In the genomic region with DNA sequence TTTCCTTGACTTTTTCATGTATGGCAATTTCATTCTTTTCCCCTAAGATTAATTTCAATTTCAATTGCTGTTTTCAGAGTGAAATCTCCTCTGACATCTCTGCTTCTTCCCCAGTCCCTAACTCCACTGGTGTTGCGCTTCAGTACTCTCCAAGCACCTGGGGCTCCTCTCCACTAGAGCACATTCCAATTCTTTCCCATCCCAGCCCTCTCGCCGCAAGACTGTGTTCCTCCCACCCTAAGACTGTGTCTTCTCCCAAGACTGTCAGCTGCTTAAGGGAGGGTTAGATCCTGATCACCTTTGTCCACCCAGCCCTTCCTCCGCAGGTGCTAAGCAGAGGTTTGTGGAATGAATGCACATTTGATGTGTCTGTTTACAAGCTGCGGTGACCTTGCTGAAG, we compare ENCODE assay signal across 19 cellular contexts.
DNase-seq lines count a peak whose midpoint lies in the region; ATAC-seq and TF ChIP-seq lines count a peak whose summit lies in the region.
"Had no signal": no experiment of that assay in that cellular context is flagged by ENCODE, and none has a peak within 500 bp of the region (broad histone marks: within the 10 kb centered on the region; RNA-seq: fewer than 3 reads in every experiment).

No MANE protein-coding gene starts in this region.

- H2AFZ ChIP-seq in GM23338: peak overlapping the region; percentile 66; the same call in 1 of the 2 replicates

- peak overlapping the region; percentile 6; the same call in 1 of the 2 replicates for H3K4me2 ChIP-seq in GM23338
- H3K4me2 ChIP-seq: BLaER1 treated with 17β-estradiol and CSF1 and Interleukin-3, amounts not matched to agents 10 nM and 100 nM had no signal

- H3K27ac Mint-ChIP-seq in GM23338 (no peak overlapping the region), glutamatergic neuron (ENCODE audit: unreplicated experiment) (no peak overlapping the region), nephron progenitor cell (no peak overlapping the region)
- H3K27ac Mint-ChIP-seq in naive thymus-derived CD4-positive, alpha-beta T cell: no peak overlapping the region
- H3K27ac Mint-ChIP-seq: B cell; CD4-positive, CD25-positive, alpha-beta regulatory T cell; CD8-positive, alpha-beta memory T cell; IgD-negative memory B cell had no signal

- H3K4me1 Mint-ChIP-seq in GM23338 (peaks cover 24% of the 10 kb centered on the region), glutamatergic neuron (ENCODE audit: low read depth, unreplicated experiment) (peaks cover 3% of the 10 kb centered on the region), nephron progenitor cell (peaks cover 7% of the 10 kb centered on the region)
- H3K4me1 Mint-ChIP-seq in naive thymus-derived CD4-positive, alpha-beta T cell: no peaks in the 10 kb centered on the region
- H3K4me1 Mint-ChIP-seq: CD4-positive, CD25-positive, alpha-beta regulatory T cell; CD8-positive, alpha-beta memory T cell had no signal

- CTCF ChIA-PET in naive thymus-derived CD4-positive, alpha-beta T cell (lab: Charles Lee): no interaction called here

- WGBS in lower leg skin, 2 donors: 87 to 88% methylated on average over 5 of the region's 5 CpGs

- ATAC-seq in GM23338: peak; percentile 79
- no peak for ATAC-seq in naive thymus-derived CD4-positive, alpha-beta T cell
- ATAC-seq: HepG2 had no signal

- no peaks in the 10 kb centered on the region for H3F3A ChIP-seq in GM23338 (replicated peaks; ENCODE audit: low read depth)

- no peaks in the 10 kb centered on the region for H3K79me2 ChIP-seq in GM23338 (replicated peaks; ENCODE audit: insufficient read depth)

- intact Hi-C loops in lower leg skin (cut with DNase I; ENCODE audit: low total_unique reads): no loop called here
- intact Hi-C loops in naive thymus-derived CD4-positive, alpha-beta T cell (cut with micrococcal nuclease): no loop called here

- TF ChIP-seq POLR2A in lower leg skin (IDR thresholded peaks at IDR 0.05): no peak

- no peaks in the 10 kb centered on the region for H3K36me3 Mint-ChIP-seq in GM23338 (ENCODE audit: low read depth)
- no peaks in the 10 kb centered on the region for H3K36me3 Mint-ChIP-seq in glutamatergic neuron (ENCODE audit: unreplicated experiment)
- H3K36me3 Mint-ChIP-seq in nephron progenitor cell (ENCODE audit: low read depth): no peaks in the 10 kb centered on the region
- H3K36me3 Mint-ChIP-seq in naive thymus-derived CD4-positive, alpha-beta T cell: no peaks in the 10 kb centered on the region
- H3K36me3 Mint-ChIP-seq: CD4-positive, CD25-positive, alpha-beta regulatory T cell; CD8-positive, alpha-beta memory T cell; IgD-negative memory B cell had no signal

- H3K9me3 ChIP-seq in naive thymus-derived CD4-positive, alpha-beta T cell (ENCODE audit: control insufficient read depth in 2 of 3, low read length in 3 of 3): no peaks in the 10 kb centered on the region
- H3K9me3 ChIP-seq: BLaER1 treated with 17β-estradiol and CSF1 and Interleukin-3, amounts not matched to agents 10 nM and 100 nM had no signal

- H3K27ac ChIP-seq in GM23338 (ENCODE audit: low read depth): no peak overlapping the region
- no peak overlapping the region for H3K27ac ChIP-seq in naive thymus-derived CD4-positive, alpha-beta T cell (ENCODE audit: low read depth, low read length)
- H3K27ac ChIP-seq: BLaER1 treated with 17β-estradiol and CSF1 and Interleukin-3, amounts not matched to agents 10 nM and 100 nM had no signal

- H3K4me3 Mint-ChIP-seq in GM23338: no peak overlapping the region
- peak overlapping the region; percentile 42 for H3K4me3 Mint-ChIP-seq in glutamatergic neuron (ENCODE audit: unreplicated experiment)
- no peak overlapping the region for H3K4me3 Mint-ChIP-seq in nephron progenitor cell
- no peak overlapping the region for H3K4me3 Mint-ChIP-seq in naive thymus-derived CD4-positive, alpha-beta T cell
- H3K4me3 Mint-ChIP-seq: B cell; CD4-positive, CD25-positive, alpha-beta regulatory T cell; CD8-positive, alpha-beta memory T cell; H9; IgD-negative memory B cell had no signal

- H3K27me3 Mint-ChIP-seq in GM23338 (ENCODE audit: insufficient read depth, low read depth, poor library complexity) (peaks cover 13% of the 10 kb centered on the region), glutamatergic neuron (ENCODE audit: unreplicated experiment) (no peaks in the 10 kb centered on the region), nephron progenitor cell (ENCODE audit: low read depth, poor library complexity) (peaks cover 13% of the 10 kb centered on the region)
- peaks cover 0 to 12% (median 4%) of the 10 kb centered on the region in 5 donors for H3K27me3 Mint-ChIP-seq in naive thymus-derived CD4-positive, alpha-beta T cell
- H3K27me3 Mint-ChIP-seq: B cell; CD8-positive, alpha-beta memory T cell; IgD-negative memory B cell had no signal

- no peak for TF ChIP-seq CTCF in GM23338 (conservative IDR thresholded peaks at IDR 0.05; ENCODE audit: low read depth in 2 of 2)
- TF ChIP-seq CTCF in glutamatergic neuron (IDR thresholded peaks at IDR 0.05; ENCODE audit: partially characterized antibody, unreplicated experiment): no peak
- no peak for TF ChIP-seq CTCF in nephron progenitor cell (IDR thresholded peaks at IDR 0.05)
- TF ChIP-seq CTCF in lower leg skin (IDR thresholded peaks at IDR 0.05): no peak

- DNase-seq in GM23338 (ENCODE audit: low spot score) (peak; percentile 33), glutamatergic neuron (no peak), nephron progenitor cell (peak; percentile 2), lower leg skin (ENCODE audit: low spot score in 2 of 2) (no peak), DMS 273 treated with DMSO at 0.1 percent for 48 hours (lab: John Stamatoyannopoulos, UW) (no peak), NCI-H1048 (lab: John Stamatoyannopoulos, UW) (no peak)
- no peak for DNase-seq in naive thymus-derived CD4-positive, alpha-beta T cell
- DNase-seq: CD4-positive, CD25-positive, alpha-beta regulatory T cell; CD8-positive, alpha-beta memory T cell; COR-L47; DMS153; DMS79; GF-D8; GOT3 had no signal

- peaks cover 17% of the 10 kb centered on the region for H3K4me1 ChIP-seq in GM23338 (ENCODE audit: insufficient read depth)
- H3K4me1 ChIP-seq in naive thymus-derived CD4-positive, alpha-beta T cell (ENCODE audit: control insufficient read depth in 2 of 2, insufficient read depth in 2 of 2, low read length in 2 of 2): no peaks in the 10 kb centered on the region

- no peaks in the 10 kb centered on the region for H3K36me3 ChIP-seq in GM23338 (ENCODE audit: insufficient read depth)
- H3K36me3 ChIP-seq in naive thymus-derived CD4-positive, alpha-beta T cell (ENCODE audit: control insufficient read depth in 2 of 3, insufficient read depth in 3 of 3, low read length in 3 of 3): no peaks in the 10 kb centered on the region
- H3K36me3 ChIP-seq: BLaER1 treated with 17β-estradiol and CSF1 and Interleukin-3, amounts not matched to agents 10 nM and 100 nM had no signal

- POLR2A ChIA-PET in naive thymus-derived CD4-positive, alpha-beta T cell (lab: Charles Lee): no interaction called here

- H4K20me1 ChIP-seq in GM23338 (replicated peaks; ENCODE audit: insufficient read depth): no peaks in the 10 kb centered on the region
- H4K20me1 ChIP-seq: BLaER1 treated with 17β-estradiol and CSF1 and Interleukin-3, amounts not matched to agents 10 nM and 100 nM had no signal

- peaks cover 5% of the 10 kb centered on the region; the same call in 1 of the 2 replicates for H3K9me2 ChIP-seq in GM23338 (ENCODE audit: insufficient read depth)

- H3K4me3 ChIP-seq in GM23338 (no peak overlapping the region), lower leg skin (ENCODE audit: low read depth, poor library complexity, severe bottlenecking) (no peak overlapping the region)
- no peak overlapping the region for H3K4me3 ChIP-seq in naive thymus-derived CD4-positive, alpha-beta T cell (ENCODE audit: low read length)
- H3K4me3 ChIP-seq: BLaER1 treated with 17β-estradiol and CSF1 and Interleukin-3, amounts not matched to agents 10 nM and 100 nM had no signal

- no peaks in the 10 kb centered on the region for H3K27me3 ChIP-seq in GM23338 (ENCODE audit: insufficient read depth)
- no peaks in the 10 kb centered on the region for H3K27me3 ChIP-seq in naive thymus-derived CD4-positive, alpha-beta T cell (ENCODE audit: control insufficient read depth in 2 of 2, insufficient read depth in 2 of 2, low read length in 2 of 2)
- H3K27me3 ChIP-seq: BLaER1 treated with 17β-estradiol and CSF1 and Interleukin-3, amounts not matched to agents 10 nM and 100 nM had no signal

- H3K9me3 Mint-ChIP-seq in GM23338: peaks cover 11% of the 10 kb centered on the region; the same call in 2 of the 3 replicates
- H3K9me3 Mint-ChIP-seq in glutamatergic neuron (ENCODE audit: unreplicated experiment): no peaks in the 10 kb centered on the region
- H3K9me3 Mint-ChIP-seq in nephron progenitor cell: peaks cover 6% of the 10 kb centered on the region
- peaks cover 0 to 11% (median 3%) of the 10 kb centered on the region in 11 donors for H3K9me3 Mint-ChIP-seq in naive thymus-derived CD4-positive, alpha-beta T cell
- H3K9me3 Mint-ChIP-seq: H9, IgD-negative memory B cell had no signal

TF ChIP-seq in GM23338, 12 proteins besides CTCF, POLR2A, EP300 and RAD21 (continues in another document):
- TF ChIP-seq EZH2 (IDR thresholded peaks at IDR 0.05; ENCODE audit: low read depth, unreplicated experiment) (no peak), CREB1 (CRISPR knock-in tag; IDR thresholded peaks at IDR 0.05; ENCODE audit: low read depth) (no peak), ZNF331 (CRISPR knock-in tag; IDR thresholded peaks at IDR 0.05; ENCODE audit: low read depth) (no peak), ETS1 (IDR thresholded peaks at IDR 0.05) (no peak), NANOG (IDR thresholded peaks at IDR 0.05; ENCODE audit: borderline replicate concordance) (no peak), POLR2AphosphoS5 (IDR thresholded peaks at IDR 0.05; ENCODE audit: low read depth) (no peak)

Comparison
In these comparisons a context has a peak if more than half of its experiments do, and no peak if none do; other contexts are left out.
1. DNase-seq: peak in GM23338 (single experiment) and nephron progenitor cell (single experiment); none in glutamatergic neuron (single experiment), lower leg skin (0 of 2), naive thymus-derived CD4-positive, alpha-beta T cell (0 of 9), DMS 273 treated with DMSO at 0.1 percent for 48 hours (single experiment) and NCI-H1048 (single experiment).